ENCODE assay signal across 1 cellular context in the genomic region with DNA sequence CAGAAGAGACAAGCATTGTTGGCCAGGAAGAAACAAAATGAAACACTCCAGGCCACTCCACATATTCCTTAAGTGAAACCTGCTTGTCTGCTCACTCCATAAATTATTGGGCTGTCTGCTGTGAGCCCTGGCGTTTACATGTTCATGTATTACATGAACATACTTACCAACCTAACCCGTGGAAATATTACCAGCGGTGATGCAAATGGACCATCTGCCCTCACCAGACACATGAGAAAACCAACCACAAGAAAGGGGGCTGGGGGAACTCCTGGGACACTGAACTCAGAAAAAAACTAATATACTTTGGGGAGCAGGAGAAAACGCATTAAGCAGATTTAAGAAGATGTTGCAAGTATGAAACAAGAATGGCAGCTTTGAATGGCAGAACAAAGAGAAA.
TF ChIP-seq lines count a peak whose summit lies in the region.

No MANE protein-coding gene starts in this region.

TF ChIP-seq in HCT116, 20 proteins besides CTCF, POLR2A, EP300 and RAD21 (continued from another document):
- TF ChIP-seq EZH2phosphoT487 (IDR thresholded peaks at IDR 0.05; ENCODE audit: borderline replicate concordance) (no peak), JUND (IDR thresholded peaks at IDR 0.05) (no peak), ZFX (IDR thresholded peaks at IDR 0.05) (no peak), EGR1 (IDR thresholded peaks at IDR 0.05; ENCODE audit: low read depth) (no peak), SIN3A (IDR thresholded peaks at IDR 0.05; ENCODE audit: low read depth) (no peak), CEBPB (IDR thresholded peaks at IDR 0.05; ENCODE audit: low read depth) (no peak), SRF (IDR thresholded peaks at IDR 0.05; ENCODE audit: low read depth) (no peak), YY1 (IDR thresholded peaks at IDR 0.05; ENCODE audit: extremely low read depth, insufficient replicate concordance, low read depth, low read length) (no peak), ATF3 (IDR thresholded peaks at IDR 0.05) (no peak), EZH2 (IDR thresholded peaks at IDR 0.05) (no peak), ZBTB33 (IDR thresholded peaks at IDR 0.05; ENCODE audit: extremely low read depth, insufficient replicate concordance, low read length) (no peak)
